In genomic region chr16:17612336-17612735, GRCh38 we compare ENCODE assay signal across 18 cellular contexts.
DNase-seq lines count a peak whose midpoint lies in the region; ATAC-seq lines count a peak whose summit lies in the region.
"Had no signal": no experiment of that assay in that cellular context is flagged by ENCODE, and none has a peak within 500 bp of the region (broad histone marks: within the 10 kb centered on the region; RNA-seq: fewer than 3 reads in every experiment).

No MANE protein-coding gene starts in this region.

- H4K5ac ChIP-seq in mesendoderm (ENCODE audit: low read length), result no peak overlapping the region

- ATAC-seq in left lobe of liver, result no peak
- no peak for ATAC-seq in HG02884 (IDR thresholded peaks at IDR 0.05; ENCODE audit: unreplicated experiment)
- ATAC-seq: A549; CD8-positive, alpha-beta T cell; GM12878 had no signal

- peak; percentile 5 for DNase-seq in ELF-1 (ENCODE audit: low read depth, low spot score)
- peak; percentile 13 for DNase-seq in NT2/D1 (ENCODE audit: low read depth, low spot score)
- peak; percentile 54 for DNase-seq in mesendoderm
- DNase-seq in left lobe of liver (ENCODE audit: low spot score), result no peak
- DNase-seq in cerebellum (ENCODE audit: low spot score), result no peak
- DNase-seq: AML-193; Caco-2; Calu3; CD4-positive, alpha-beta T cell; CD8-positive, alpha-beta T cell; DMS79 treated with DMSO at 0.1 percent for 48 hours; GDM1 had no signal

- H2BK15ac ChIP-seq in mesendoderm (replicated peaks; ENCODE audit: low read depth), result no peak overlapping the region

- H3K79me2 ChIP-seq in mesendoderm (ENCODE audit: control insufficient read depth, insufficient read depth, low read length), result no peaks in the 10 kb centered on the region

- no peak overlapping the region for H2BK120ac ChIP-seq in mesendoderm (ENCODE audit: low read depth, low read length)

- no peaks in the 10 kb centered on the region for H3K36me3 ChIP-seq in NT2/D1 (ENCODE audit: insufficient read depth, insufficient read length, low read length)
- H3K36me3 ChIP-seq in mesendoderm (ENCODE audit: control insufficient read depth, insufficient read depth, low read length), result no peaks in the 10 kb centered on the region
- H3K36me3 ChIP-seq: BLaER1 treated with 17β-estradiol and CSF1 and Interleukin-3, amounts not matched to agents 10 nM and 100 nM had no signal

- H3K27me3 ChIP-seq in NT2/D1 (ENCODE audit: insufficient read depth, insufficient read length) (no peaks in the 10 kb centered on the region), mesendoderm (ENCODE audit: insufficient read depth, low read length, poor library complexity) (no peaks in the 10 kb centered on the region)
- H3K27me3 ChIP-seq: BLaER1 treated with 17β-estradiol and CSF1 and Interleukin-3, amounts not matched to agents 10 nM and 100 nM had no signal

- H3K4me2 ChIP-seq in mesendoderm (ENCODE audit: low read length), result no peak overlapping the region
- H3K4me2 ChIP-seq: A549; BLaER1 treated with 17β-estradiol and CSF1 and Interleukin-3, amounts not matched to agents 10 nM and 100 nM had no signal

- H2BK5ac ChIP-seq in mesendoderm (ENCODE audit: low read length), result no peak overlapping the region

- H3K9me3 ChIP-seq in NT2/D1 (ENCODE audit: insufficient read depth, low read length), result no peaks in the 10 kb centered on the region
- H3K9me3 ChIP-seq: A549; BLaER1 treated with 17β-estradiol and CSF1 and Interleukin-3, amounts not matched to agents 10 nM and 100 nM; Caco-2 had no signal

- no peak overlapping the region for H3K4me3 ChIP-seq in NT2/D1 (ENCODE audit: insufficient read length, low read depth)
- H3K4me3 ChIP-seq in mesendoderm (ENCODE audit: low read length), result no peak overlapping the region
- H3K4me3 ChIP-seq: A549; BLaER1 treated with 17β-estradiol and CSF1 and Interleukin-3, amounts not matched to agents 10 nM and 100 nM; GM12878 had no signal

- no peak overlapping the region for H3K27ac ChIP-seq in mesendoderm (ENCODE audit: low read depth, low read length)
- H3K27ac ChIP-seq: 22Rv1; A549; BLaER1 treated with 17β-estradiol and CSF1 and Interleukin-3, amounts not matched to agents 10 nM and 100 nM; C4-2B had no signal

- H3K79me1 ChIP-seq in mesendoderm (ENCODE audit: low read length), result no peaks in the 10 kb centered on the region

- no peak overlapping the region for H3K23ac ChIP-seq in mesendoderm (ENCODE audit: low read length)

- H4K8ac ChIP-seq in mesendoderm (ENCODE audit: low read depth, low read length), result no peak overlapping the region

- no peak overlapping the region for H3K18ac ChIP-seq in mesendoderm (ENCODE audit: low read length)

- no peak overlapping the region for H2AK5ac ChIP-seq in mesendoderm (ENCODE audit: low read length)

- WGBS in mesendoderm (ENCODE audit: extremely low coverage, insufficient coverage, low lambda C conversion rate), result no CpG with 5 or more reads among the region's 3 CpGs

- H3K4me1 ChIP-seq in NT2/D1 (ENCODE audit: insufficient read depth, insufficient read length) (no peaks in the 10 kb centered on the region), mesendoderm (ENCODE audit: control insufficient read depth, low read depth, low read length) (no peaks in the 10 kb centered on the region)
- H3K4me1 ChIP-seq: A549, Caco-2 had no signal

- H3K9ac ChIP-seq in NT2/D1 (ENCODE audit: insufficient read length, low read depth) (no peak overlapping the region), mesendoderm (ENCODE audit: low read length) (no peak overlapping the region)
- H3K9ac ChIP-seq: BLaER1 treated with 17β-estradiol and CSF1 and Interleukin-3, amounts not matched to agents 10 nM and 100 nM had no signal

- H3K4ac ChIP-seq in mesendoderm (ENCODE audit: low read depth, low read length), result no peak overlapping the region

- no peak overlapping the region for H3K56ac ChIP-seq in mesendoderm (ENCODE audit: low read length)

Comparison
In these comparisons a context has a peak if more than half of its experiments do, and no peak if none do; other contexts are left out.
1. DNase-seq: peak in ELF-1 (single experiment), NT2/D1 (single experiment) and mesendoderm (single experiment); none in left lobe of liver (single experiment) and cerebellum (single experiment).